1 cellular context compared by ENCODE assay signal in genomic region chr15:56973463-56973862, GRCh38.
TF ChIP-seq lines count a peak whose summit lies in the region.

No MANE protein-coding gene starts in this region.

TF ChIP-seq in WTC11, 78 proteins besides CTCF, POLR2A, EP300 and RAD21 (continued from another document):
- TF ChIP-seq, protein P1, sequence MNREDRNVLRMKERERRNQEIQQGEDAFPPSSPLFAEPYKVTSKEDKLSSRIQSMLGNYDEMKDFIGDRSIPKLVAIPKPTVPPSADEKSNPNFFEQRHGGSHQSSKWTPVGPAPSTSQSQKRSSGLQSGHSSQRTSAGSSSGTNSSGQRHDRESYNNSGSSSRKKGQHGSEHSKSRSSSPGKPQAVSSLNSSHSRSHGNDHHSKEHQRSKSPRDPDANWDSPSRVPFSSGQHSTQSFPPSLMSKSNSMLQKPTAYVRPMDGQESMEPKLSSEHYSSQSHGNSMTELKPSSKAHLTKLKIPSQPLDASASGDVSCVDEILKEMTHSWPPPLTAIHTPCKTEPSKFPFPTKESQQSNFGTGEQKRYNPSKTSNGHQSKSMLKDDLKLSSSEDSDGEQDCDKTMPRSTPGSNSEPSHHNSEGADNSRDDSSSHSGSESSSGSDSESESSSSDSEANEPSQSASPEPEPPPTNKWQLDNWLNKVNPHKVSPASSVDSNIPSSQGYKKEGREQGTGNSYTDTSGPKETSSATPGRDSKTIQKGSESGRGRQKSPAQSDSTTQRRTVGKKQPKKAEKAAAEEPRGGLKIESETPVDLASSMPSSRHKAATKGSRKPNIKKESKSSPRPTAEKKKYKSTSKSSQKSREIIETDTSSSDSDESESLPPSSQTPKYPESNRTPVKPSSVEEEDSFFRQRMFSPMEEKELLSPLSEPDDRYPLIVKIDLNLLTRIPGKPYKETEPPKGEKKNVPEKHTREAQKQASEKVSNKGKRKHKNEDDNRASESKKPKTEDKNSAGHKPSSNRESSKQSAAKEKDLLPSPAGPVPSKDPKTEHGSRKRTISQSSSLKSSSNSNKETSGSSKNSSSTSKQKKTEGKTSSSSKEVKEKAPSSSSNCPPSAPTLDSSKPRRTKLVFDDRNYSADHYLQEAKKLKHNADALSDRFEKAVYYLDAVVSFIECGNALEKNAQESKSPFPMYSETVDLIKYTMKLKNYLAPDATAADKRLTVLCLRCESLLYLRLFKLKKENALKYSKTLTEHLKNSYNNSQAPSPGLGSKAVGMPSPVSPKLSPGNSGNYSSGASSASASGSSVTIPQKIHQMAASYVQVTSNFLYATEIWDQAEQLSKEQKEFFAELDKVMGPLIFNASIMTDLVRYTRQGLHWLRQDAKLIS (CRISPR knock-in tag; IDR thresholded peaks at IDR 0.05; ENCODE audit: borderline replicate concordance), result no peak
- TF ChIP-seq SMAD3 (CRISPR knock-in tag; IDR thresholded peaks at IDR 0.05; ENCODE audit: borderline replicate concordance) (no peak), FOXP1 (CRISPR knock-in tag; IDR thresholded peaks at IDR 0.05; ENCODE audit: borderline replicate concordance) (no peak)
TF ChIP-seq in WTC11: peak in this region for 0.
